Comparison of ENCODE assay signal across 13 cellular contexts in the genomic region with DNA sequence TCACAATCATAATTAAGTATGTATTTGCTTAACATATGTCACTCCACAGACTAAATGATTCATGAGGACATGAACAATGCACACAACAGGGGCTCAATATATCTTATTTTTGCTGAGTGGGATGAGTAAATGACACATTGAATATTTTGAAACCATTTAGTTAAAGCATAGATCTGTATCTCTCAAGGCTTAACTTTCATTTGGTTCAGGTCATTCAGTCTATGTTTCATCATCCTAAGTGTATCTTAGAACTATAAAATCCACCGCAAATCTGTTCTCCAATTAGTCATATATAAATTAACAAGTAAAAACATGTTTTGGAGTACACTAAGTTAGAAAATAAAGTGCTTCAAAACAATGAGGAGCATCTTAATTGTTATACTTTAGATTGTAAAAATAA. TPM values are rescaled to one million over a fixed set of nuclear protein-coding genes. Genes with fewer than 3 reads are reported as not detected.
"Had no signal": no experiment of that assay in that cellular context is flagged by ENCODE, and none has a peak within 500 bp of the region (broad histone marks: within the 10 kb centered on the region; RNA-seq: fewer than 3 reads in every experiment).

No MANE protein-coding gene starts in this region.

- H3K9me3 ChIP-seq: right atrium auricular region had no signal

- DNase-seq: effector memory CD8-positive, alpha-beta T cell; erythroblast; head of caudate nucleus; natural killer cell; posterior cingulate gyrus; stimulated activated CD4-positive, alpha-beta T cell treated with anti-CD3 and anti-CD28 coated beads, Interleukin-2, amount 100 ng/mL, for 48 hours; stimulated activated naive CD4-positive, alpha-beta T cell treated with Interleukin-2 at 50 U/mL for 16 hours; trophoblast cell had no signal

- H3K36me3 ChIP-seq: right atrium auricular region had no signal

- H3K27ac ChIP-seq: hepatocyte, right atrium auricular region had no signal

- H3K4me1 ChIP-seq: right atrium auricular region had no signal

- ATAC-seq: effector memory CD8-positive, alpha-beta T cell; natural killer cell had no signal

- H3K4me3 ChIP-seq: hepatocyte, right atrium auricular region, smooth muscle cell had no signal

- H3K27me3 ChIP-seq: hepatocyte, right atrium auricular region had no signal

RNA-seq across cellular contexts. Expression of a gene that starts 45.8 kb away (rescaled TPM):
- total RNA-seq: myocyte, neural crest cell had no signal
